In the genomic region with DNA sequence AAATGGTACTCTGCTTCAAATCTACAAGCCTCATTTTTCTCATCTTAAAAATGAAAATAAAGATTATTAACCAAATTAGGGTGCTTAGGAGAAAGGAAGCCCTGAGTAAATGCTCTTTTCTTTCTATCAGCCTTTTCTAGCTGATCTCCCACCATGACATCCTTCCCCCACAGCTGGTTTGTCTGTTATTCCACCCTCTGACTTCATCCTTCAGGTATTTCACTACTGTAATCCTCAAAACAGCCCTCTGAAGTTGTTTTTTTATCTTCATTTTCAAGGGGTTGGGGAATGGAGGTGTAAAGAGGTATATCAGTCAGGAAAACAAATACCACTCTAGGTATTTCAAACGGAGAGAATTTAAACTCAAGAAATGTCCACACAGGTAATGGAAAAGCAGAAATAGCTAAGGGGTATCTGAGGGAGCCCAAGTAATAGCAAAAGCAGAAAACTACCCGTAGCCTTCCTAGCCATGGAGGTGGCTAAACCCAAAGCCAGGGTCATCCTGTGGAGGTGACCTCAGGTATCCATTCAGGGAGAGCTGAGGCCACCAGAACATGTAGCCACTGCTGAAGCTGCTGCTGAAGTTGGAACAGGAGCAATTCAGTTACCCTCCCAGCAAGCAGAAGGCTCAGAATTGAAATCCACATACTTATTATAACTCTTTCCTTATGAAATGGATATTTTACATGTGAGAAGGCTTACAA, we compare ENCODE assay signal across 2 cellular contexts.
TF ChIP-seq lines count a peak whose summit lies in the region.

No MANE protein-coding gene starts in this region.

TF ChIP-seq in GM23338, 12 proteins besides CTCF, POLR2A, EP300 and RAD21 (continued from another document):
- TF ChIP-seq, protein P1, sequence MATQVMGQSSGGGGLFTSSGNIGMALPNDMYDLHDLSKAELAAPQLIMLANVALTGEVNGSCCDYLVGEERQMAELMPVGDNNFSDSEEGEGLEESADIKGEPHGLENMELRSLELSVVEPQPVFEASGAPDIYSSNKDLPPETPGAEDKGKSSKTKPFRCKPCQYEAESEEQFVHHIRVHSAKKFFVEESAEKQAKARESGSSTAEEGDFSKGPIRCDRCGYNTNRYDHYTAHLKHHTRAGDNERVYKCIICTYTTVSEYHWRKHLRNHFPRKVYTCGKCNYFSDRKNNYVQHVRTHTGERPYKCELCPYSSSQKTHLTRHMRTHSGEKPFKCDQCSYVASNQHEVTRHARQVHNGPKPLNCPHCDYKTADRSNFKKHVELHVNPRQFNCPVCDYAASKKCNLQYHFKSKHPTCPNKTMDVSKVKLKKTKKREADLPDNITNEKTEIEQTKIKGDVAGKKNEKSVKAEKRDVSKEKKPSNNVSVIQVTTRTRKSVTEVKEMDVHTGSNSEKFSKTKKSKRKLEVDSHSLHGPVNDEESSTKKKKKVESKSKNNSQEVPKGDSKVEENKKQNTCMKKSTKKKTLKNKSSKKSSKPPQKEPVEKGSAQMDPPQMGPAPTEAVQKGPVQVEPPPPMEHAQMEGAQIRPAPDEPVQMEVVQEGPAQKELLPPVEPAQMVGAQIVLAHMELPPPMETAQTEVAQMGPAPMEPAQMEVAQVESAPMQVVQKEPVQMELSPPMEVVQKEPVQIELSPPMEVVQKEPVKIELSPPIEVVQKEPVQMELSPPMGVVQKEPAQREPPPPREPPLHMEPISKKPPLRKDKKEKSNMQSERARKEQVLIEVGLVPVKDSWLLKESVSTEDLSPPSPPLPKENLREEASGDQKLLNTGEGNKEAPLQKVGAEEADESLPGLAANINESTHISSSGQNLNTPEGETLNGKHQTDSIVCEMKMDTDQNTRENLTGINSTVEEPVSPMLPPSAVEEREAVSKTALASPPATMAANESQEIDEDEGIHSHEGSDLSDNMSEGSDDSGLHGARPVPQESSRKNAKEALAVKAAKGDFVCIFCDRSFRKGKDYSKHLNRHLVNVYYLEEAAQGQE (IDR thresholded peaks at IDR 0.05; ENCODE audit: unreplicated experiment), result no peak
- TF ChIP-seq EZH2 (IDR thresholded peaks at IDR 0.05; ENCODE audit: low read depth, unreplicated experiment), result no peak

TF ChIP-seq in WTC11, 78 proteins besides CTCF, POLR2A, EP300 and RAD21 (continued from another document):
- TF ChIP-seq, protein P2, sequence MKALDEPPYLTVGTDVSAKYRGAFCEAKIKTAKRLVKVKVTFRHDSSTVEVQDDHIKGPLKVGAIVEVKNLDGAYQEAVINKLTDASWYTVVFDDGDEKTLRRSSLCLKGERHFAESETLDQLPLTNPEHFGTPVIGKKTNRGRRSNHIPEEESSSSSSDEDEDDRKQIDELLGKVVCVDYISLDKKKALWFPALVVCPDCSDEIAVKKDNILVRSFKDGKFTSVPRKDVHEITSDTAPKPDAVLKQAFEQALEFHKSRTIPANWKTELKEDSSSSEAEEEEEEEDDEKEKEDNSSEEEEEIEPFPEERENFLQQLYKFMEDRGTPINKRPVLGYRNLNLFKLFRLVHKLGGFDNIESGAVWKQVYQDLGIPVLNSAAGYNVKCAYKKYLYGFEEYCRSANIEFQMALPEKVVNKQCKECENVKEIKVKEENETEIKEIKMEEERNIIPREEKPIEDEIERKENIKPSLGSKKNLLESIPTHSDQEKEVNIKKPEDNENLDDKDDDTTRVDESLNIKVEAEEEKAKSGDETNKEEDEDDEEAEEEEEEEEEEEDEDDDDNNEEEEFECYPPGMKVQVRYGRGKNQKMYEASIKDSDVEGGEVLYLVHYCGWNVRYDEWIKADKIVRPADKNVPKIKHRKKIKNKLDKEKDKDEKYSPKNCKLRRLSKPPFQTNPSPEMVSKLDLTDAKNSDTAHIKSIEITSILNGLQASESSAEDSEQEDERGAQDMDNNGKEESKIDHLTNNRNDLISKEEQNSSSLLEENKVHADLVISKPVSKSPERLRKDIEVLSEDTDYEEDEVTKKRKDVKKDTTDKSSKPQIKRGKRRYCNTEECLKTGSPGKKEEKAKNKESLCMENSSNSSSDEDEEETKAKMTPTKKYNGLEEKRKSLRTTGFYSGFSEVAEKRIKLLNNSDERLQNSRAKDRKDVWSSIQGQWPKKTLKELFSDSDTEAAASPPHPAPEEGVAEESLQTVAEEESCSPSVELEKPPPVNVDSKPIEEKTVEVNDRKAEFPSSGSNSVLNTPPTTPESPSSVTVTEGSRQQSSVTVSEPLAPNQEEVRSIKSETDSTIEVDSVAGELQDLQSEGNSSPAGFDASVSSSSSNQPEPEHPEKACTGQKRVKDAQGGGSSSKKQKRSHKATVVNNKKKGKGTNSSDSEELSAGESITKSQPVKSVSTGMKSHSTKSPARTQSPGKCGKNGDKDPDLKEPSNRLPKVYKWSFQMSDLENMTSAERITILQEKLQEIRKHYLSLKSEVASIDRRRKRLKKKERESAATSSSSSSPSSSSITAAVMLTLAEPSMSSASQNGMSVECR (CRISPR knock-in tag; IDR thresholded peaks at IDR 0.05; ENCODE audit: borderline replicate concordance), result no peak
- TF ChIP-seq FOXK1 (CRISPR knock-in tag; IDR thresholded peaks at IDR 0.05) (no peak), GTF2I (CRISPR knock-in tag; conservative IDR thresholded peaks at IDR 0.05) (no peak)
TF ChIP-seq in WTC11: peak in this region for 0.
